ENCODE assay signal across 9 cellular contexts in genomic region chr1:226187380-226187779, GRCh38. TPM values are rescaled to one million over a fixed set of nuclear protein-coding genes. Genes with fewer than 3 reads are reported as not detected.
A peak's percentile ranks its signal among the peaks of the same experiment; 100 is the strongest.
DNase-seq lines count a peak whose midpoint lies in the region; ATAC-seq lines count a peak whose summit lies in the region.
"Had no signal": no experiment of that assay in that cellular context is flagged by ENCODE, and none has a peak within 500 bp of the region (broad histone marks: within the 10 kb centered on the region; RNA-seq: fewer than 3 reads in every experiment).

No MANE protein-coding gene starts in this region.

- H3K36me3 ChIP-seq in subcutaneous abdominal adipose tissue (ENCODE audit: control insufficient read depth in 5 of 5, insufficient read depth in 5 of 5, low read length in 5 of 5) = no peaks in the 10 kb centered on the region

- CTCF ChIA-PET in activated CD4-positive, alpha-beta T cell treated with anti-CD3 and anti-CD28 coated beads for 36 hours (lab: Charles Lee) = interaction anchor here (0.7 to 1.2 kb wide), 2 partner anchors 10 to 215 kb away, joined by 4 read pairs; no protein-coding TSS in a partner anchor

- peak overlapping the region; percentile 91 for H3K4me3 Mint-ChIP-seq in activated CD4-positive, alpha-beta T cell treated with anti-CD3 and anti-CD28 coated beads for 36 hours
- H3K4me3 Mint-ChIP-seq in activated T-helper 1 cell treated with anti-CD3 and anti-CD28 coated beads, Interleukin-12 subunit alpha, Interleukin-12 subunit beta, Interleukin-2, Interleukin-4 antibody, amounts not matched to agents 30 ng/mL and 10 ng/mL and 1 ng/mL, durations not matched to agents 14 hours and 24 hours and 36 hours = peak overlapping the region; percentile 91
- peak overlapping the region; percentile 90 to 95 (median 95) for H3K4me3 Mint-ChIP-seq in immature natural killer cell

- H3K4me1 Mint-ChIP-seq in activated CD4-positive, alpha-beta T cell treated with anti-CD3 and anti-CD28 coated beads for 36 hours = peaks cover 26% of the 10 kb centered on the region
- H3K4me1 Mint-ChIP-seq in activated T-helper 1 cell treated with anti-CD3 and anti-CD28 coated beads, Interleukin-12 subunit alpha, Interleukin-12 subunit beta, Interleukin-2, Interleukin-4 antibody, amounts not matched to agents 30 ng/mL and 10 ng/mL and 1 ng/mL, durations not matched to agents 14 hours and 24 hours and 36 hours (ENCODE audit: low read depth) = peaks cover 25% of the 10 kb centered on the region
- peaks cover 34 to 37% of the 10 kb centered on the region in 2 donors for H3K4me1 Mint-ChIP-seq in immature natural killer cell

- POLR2A ChIA-PET in activated CD4-positive, alpha-beta T cell treated with anti-CD3 and anti-CD28 coated beads for 36 hours (lab: Charles Lee) = no interaction called here

- no peaks in the 10 kb centered on the region for H3K27me3 ChIP-seq in subcutaneous abdominal adipose tissue (ENCODE audit: control insufficient read depth in 5 of 5, insufficient read depth in 4 of 5, low read length in 5 of 5)

- peak overlapping the region; percentile 92 for H3K27ac ChIP-seq in subcutaneous abdominal adipose tissue (ENCODE audit: low read depth, low read length)

- H3K27ac Mint-ChIP-seq in activated CD4-positive, alpha-beta T cell treated with anti-CD3 and anti-CD28 coated beads for 36 hours = no peak overlapping the region
- no peak overlapping the region for H3K27ac Mint-ChIP-seq in activated T-helper 1 cell treated with anti-CD3 and anti-CD28 coated beads, Interleukin-12 subunit alpha, Interleukin-12 subunit beta, Interleukin-2, Interleukin-4 antibody, amounts not matched to agents 30 ng/mL and 10 ng/mL and 1 ng/mL, durations not matched to agents 14 hours and 24 hours and 36 hours
- H3K27ac Mint-ChIP-seq in immature natural killer cell = peak overlapping the region in 5 of 6 donors; percentile 91 to 99 (median 94)

- no peaks in the 10 kb centered on the region for H3K9me3 Mint-ChIP-seq in activated CD4-positive, alpha-beta T cell treated with anti-CD3 and anti-CD28 coated beads for 36 hours (ENCODE audit: low read depth)
- no peaks in the 10 kb centered on the region for H3K9me3 Mint-ChIP-seq in activated T-helper 1 cell treated with anti-CD3 and anti-CD28 coated beads, Interleukin-12 subunit alpha, Interleukin-12 subunit beta, Interleukin-2, Interleukin-4 antibody, amounts not matched to agents 30 ng/mL and 10 ng/mL and 1 ng/mL, durations not matched to agents 14 hours and 24 hours and 36 hours
- H3K9me3 Mint-ChIP-seq in immature natural killer cell = no peaks in the 10 kb centered on the region

- H3K27me3 Mint-ChIP-seq in activated CD4-positive, alpha-beta T cell treated with anti-CD3 and anti-CD28 coated beads for 36 hours = no peaks in the 10 kb centered on the region
- H3K27me3 Mint-ChIP-seq in activated T-helper 1 cell treated with anti-CD3 and anti-CD28 coated beads, Interleukin-12 subunit alpha, Interleukin-12 subunit beta, Interleukin-2, Interleukin-4 antibody, amounts not matched to agents 30 ng/mL and 10 ng/mL and 1 ng/mL, durations not matched to agents 14 hours and 24 hours and 36 hours (ENCODE audit: insufficient read depth) = no peaks in the 10 kb centered on the region
- peaks cover 0 to 6% (median 0%) of the 10 kb centered on the region in 3 donors for H3K27me3 Mint-ChIP-seq in immature natural killer cell (ENCODE audit: low read depth in 3 of 3)

- H3K36me3 Mint-ChIP-seq in activated CD4-positive, alpha-beta T cell treated with anti-CD3 and anti-CD28 coated beads for 36 hours (ENCODE audit: low read depth) = peaks cover 14% of the 10 kb centered on the region
- H3K36me3 Mint-ChIP-seq in activated T-helper 1 cell treated with anti-CD3 and anti-CD28 coated beads, Interleukin-12 subunit alpha, Interleukin-12 subunit beta, Interleukin-2, Interleukin-4 antibody, amounts not matched to agents 30 ng/mL and 10 ng/mL and 1 ng/mL, durations not matched to agents 14 hours and 24 hours and 36 hours (ENCODE audit: low read depth) = peaks cover 11% of the 10 kb centered on the region
- no peaks in the 10 kb centered on the region for H3K36me3 Mint-ChIP-seq in immature natural killer cell

- no peaks in the 10 kb centered on the region for H3K9me3 ChIP-seq in subcutaneous abdominal adipose tissue (ENCODE audit: control insufficient read depth in 5 of 5, low read length in 5 of 5)

- DNase-seq in activated CD4-positive, alpha-beta T cell treated with anti-CD3 and anti-CD28 coated beads for 36 hours = no peak
- no peak for DNase-seq in activated CD4-positive, alpha-beta T cell treated with anti-CD3 and anti-CD28 coated beads for 1 hour
- no peak for DNase-seq in activated T-helper 1 cell treated with anti-CD3 and anti-CD28 coated beads, Interleukin-12 subunit alpha, Interleukin-12 subunit beta, Interleukin-2, Interleukin-4 antibody, amounts not matched to agents 30 ng/mL and 10 ng/mL and 1 ng/mL, durations not matched to agents 14 hours and 24 hours and 36 hours (ENCODE audit: low spot score)
- DNase-seq in immature natural killer cell = no peak
- no peak for DNase-seq in DMS153 treated with DMSO at 0.1 percent for 48 hours (lab: John Stamatoyannopoulos, UW; ENCODE audit: unreplicated experiment)

- H3K4me1 ChIP-seq in subcutaneous abdominal adipose tissue (ENCODE audit: control insufficient read depth in 5 of 5, insufficient read depth in 5 of 5, low read length in 5 of 5) = peaks cover 2 to 33% (median 31%) of the 10 kb centered on the region in 5 donors

- no peak for ATAC-seq in activated CD4-positive, alpha-beta T cell treated with anti-CD3 and anti-CD28 coated beads for 36 hours
- ATAC-seq in GM21737 (IDR thresholded peaks at IDR 0.05; ENCODE audit: unreplicated experiment) (no peak), GM19023 (IDR thresholded peaks at IDR 0.05; ENCODE audit: unreplicated experiment) (no peak)

- H3K9ac ChIP-seq in subcutaneous abdominal adipose tissue (ENCODE audit: low read length in 5 of 5) = peak overlapping the region in 2 of 5 donors; percentile 87 to 94

- intact Hi-C loops in activated CD4-positive, alpha-beta T cell treated with anti-CD3 and anti-CD28 coated beads for 36 hours (cut with DNase I, micrococcal nuclease) = loop anchor here (5.0 to 10.0 kb wide), 5 partner anchors 65 to 557 kb away; partner anchors contain the start of genes H3-3A (in 1 of the 2), PARP1 (in 1 of the 2) and PYCR2 (in 1 of the 2)
- intact Hi-C loops in activated T-helper 1 cell treated with anti-CD3 and anti-CD28 coated beads, Interleukin-12 subunit alpha, Interleukin-12 subunit beta, Interleukin-2, Interleukin-4 antibody, amounts not matched to agents 30 ng/mL and 10 ng/mL and 1 ng/mL, durations not matched to agents 14 hours and 24 hours and 36 hours (cut with micrococcal nuclease) = loop anchor here (2.0 kb wide), 1 partner anchor 219 kb away; no protein-coding TSS in a partner anchor

- peak overlapping the region; percentile 76 to 94 (median 90) for H3K4me3 ChIP-seq in subcutaneous abdominal adipose tissue (ENCODE audit: low read depth in 1 of 5, low read length in 5 of 5)

RNA-seq across cellular contexts. Expression of gene ACBD3, which starts 0.8 kb away (rescaled TPM):
- total RNA-seq in activated CD4-positive, alpha-beta T cell treated with anti-CD3 and anti-CD28 coated beads for 36 hours = 10 to 100 TPM; 17.0 to 20.2 TPM
- 23.6 and 26.0 TPM in 2 replicates for total RNA-seq in activated T-helper 1 cell treated with anti-CD3 and anti-CD28 coated beads, Interleukin-12 subunit alpha, Interleukin-12 subunit beta, Interleukin-2, Interleukin-4 antibody, amounts not matched to agents 30 ng/mL and 10 ng/mL and 1 ng/mL, durations not matched to agents 14 hours and 24 hours and 36 hours
- 10 to 100 TPM in 2 of 3 donors, 1 to 10 TPM in 1; 4.8 to 23.2 (median 11.2) TPM for polyA plus RNA-seq in immature natural killer cell

RNA-seq across cellular contexts. Expression of gene MIXL1, which starts 36.1 kb away (rescaled TPM):
- total RNA-seq in activated CD4-positive, alpha-beta T cell treated with anti-CD3 and anti-CD28 coated beads for 36 hours = not detected
- not detected in 2 replicates for total RNA-seq in activated T-helper 1 cell treated with anti-CD3 and anti-CD28 coated beads, Interleukin-12 subunit alpha, Interleukin-12 subunit beta, Interleukin-2, Interleukin-4 antibody, amounts not matched to agents 30 ng/mL and 10 ng/mL and 1 ng/mL, durations not matched to agents 14 hours and 24 hours and 36 hours
- not detected for polyA plus RNA-seq in immature natural killer cell
- total RNA-seq: bronchial epithelial cell had no signal

Comparison
In these comparisons a context has a peak if more than half of its experiments do, and no peak if none do; other contexts are left out.
1. H3K27ac Mint-ChIP-seq: peak in immature natural killer cell (5 of 6); none in activated CD4-positive, alpha-beta T cell treated with anti-CD3 and anti-CD28 coated beads for 36 hours (single experiment) and activated T-helper 1 cell treated with anti-CD3 and anti-CD28 coated beads, Interleukin-12 subunit alpha, Interleukin-12 subunit beta, Interleukin-2, Interleukin-4 antibody, amounts not matched to agents 30 ng/mL and 10 ng/mL and 1 ng/mL, durations not matched to agents 14 hours and 24 hours and 36 hours (single experiment).
2. Peak in every context shown above with its lines, with median percentiles within 50 percentile points of each other: H3K4me3 Mint-ChIP-seq.